29 cellular contexts compared by ENCODE assay signal in the genomic region with DNA sequence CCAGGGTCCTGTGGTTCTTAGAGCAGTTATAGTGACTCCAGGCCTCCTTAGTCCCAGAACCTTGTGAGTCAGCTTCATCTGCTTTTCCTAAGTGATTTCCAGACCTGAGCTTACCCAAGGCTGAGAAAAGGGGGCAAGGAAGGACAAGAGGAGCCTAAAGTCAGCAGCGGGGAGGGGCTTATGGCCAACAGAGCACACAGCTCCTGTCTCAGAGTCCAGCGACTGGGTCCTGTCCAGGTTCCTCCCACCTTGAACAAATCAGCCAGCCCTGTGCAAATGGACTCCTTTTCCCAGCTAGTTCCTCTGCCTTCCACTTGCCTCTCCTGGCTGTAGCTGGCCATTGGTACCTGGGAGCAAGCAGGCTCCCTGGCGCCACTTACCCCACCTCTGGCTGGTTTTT.
"Had no signal": no experiment of that assay in that cellular context is flagged by ENCODE, and none has a peak within 500 bp of the region (broad histone marks: within the 10 kb centered on the region; RNA-seq: fewer than 3 reads in every experiment).

No MANE protein-coding gene starts in this region.

- FAIRE-seq: bronchial epithelial cell had no signal

- H3K27me3 ChIP-seq: ascending aorta, brain microvascular endothelial cell, dorsolateral prefrontal cortex, esophagus muscularis mucosa, foreskin keratinocyte, gastrocnemius medialis, heart left ventricle had no signal

- H3K4me1 Mint-ChIP-seq: activated CD4-positive, alpha-beta T cell treated with anti-CD3 and anti-CD28 coated beads, Interleukin-2, amount 10 ng/mL, durations not matched to agents 7 days and 5 days; activated naive CD8-positive, alpha-beta T cell treated with anti-CD3 and anti-CD28 coated beads, Interleukin-2, amount 10 ng/mL, durations not matched to agents 7 days and 5 days had no signal

- H3K4me3 ChIP-seq: ascending aorta, coronary artery, dorsolateral prefrontal cortex, esophagus muscularis mucosa, gastrocnemius medialis, heart left ventricle had no signal

- H3K36me3 Mint-ChIP-seq: activated naive CD4-positive, alpha-beta T cell treated with anti-CD3 and anti-CD28 coated beads, Interleukin-2, amount 50 U/mL, for 72 hours; activated naive CD8-positive, alpha-beta T cell treated with anti-CD3 and anti-CD28 coated beads, Interleukin-2, amount 10 ng/mL, durations not matched to agents 7 days and 5 days; WTC11 had no signal

- H3K4me1 ChIP-seq: foreskin keratinocyte, gastrocnemius medialis had no signal

- H3K4me3 Mint-ChIP-seq: activated CD4-positive, alpha-beta memory T cell treated with anti-CD3 and anti-CD28 coated beads, Interleukin-2, amount 10 ng/mL, durations not matched to agents 7 days and 5 days; activated CD4-positive, alpha-beta T cell treated with anti-CD3 and anti-CD28 coated beads, Interleukin-2, amount 10 ng/mL, durations not matched to agents 7 days and 5 days; activated naive CD4-positive, alpha-beta T cell treated with anti-CD3 and anti-CD28 coated beads for 36 hours; activated naive CD8-positive, alpha-beta T cell treated with anti-CD3 and anti-CD28 coated beads, Interleukin-2, amount 10 ng/mL, durations not matched to agents 7 days and 5 days; activated T-cell treated with anti-CD3 and anti-CD28 coated beads, Interleukin-2, amount 50 U/mL, for 24 hours; activated T-cell treated with anti-CD3 and anti-CD28 coated beads, Interleukin-2, amount 50 U/mL, for 72 hours; central memory CD8-positive, alpha-beta T cell; dendritic cell treated with granulocyte-macrophage colony-stimulating factor and Interleukin-4, amounts not matched to agents 40 ng/mL and 50 ng/mL, for 4 days; endodermal cell; WTC11 had no signal

- H3K36me3 ChIP-seq: ascending aorta, brain microvascular endothelial cell, gastrocnemius medialis had no signal

- H3K27me3 Mint-ChIP-seq: activated T-cell treated with anti-CD3 and anti-CD28 coated beads, Interleukin-2, amount 50 U/mL, for 24 hours; dendritic cell treated with granulocyte-macrophage colony-stimulating factor and Interleukin-4, amounts not matched to agents 40 ng/mL and 50 ng/mL, for 4 days had no signal

- H3K27ac ChIP-seq: ascending aorta, brain microvascular endothelial cell, coronary artery, esophagus muscularis mucosa, foreskin keratinocyte, gastrocnemius medialis, heart left ventricle had no signal

- ATAC-seq: activated naive CD4-positive, alpha-beta T cell treated with anti-CD3 and anti-CD28 coated beads, Interleukin-2, amount 50 U/mL, for 72 hours; activated T-cell treated with anti-CD3 and anti-CD28 coated beads, Interleukin-2, amount 50 U/mL, for 72 hours; foreskin keratinocyte; gastrocnemius medialis; heart left ventricle; WTC11 had no signal

- DNase-seq: activated CD4-positive, alpha-beta memory T cell treated with anti-CD3 and anti-CD28 coated beads, Interleukin-2, amount 10 ng/mL, durations not matched to agents 7 days and 5 days; activated CD4-positive, alpha-beta T cell treated with anti-CD3 and anti-CD28 coated beads for 1 hour; activated CD4-positive, alpha-beta T cell treated with anti-CD3 and anti-CD28 coated beads for 4 hours; activated CD4-positive, alpha-beta T cell treated with anti-CD3 and anti-CD28 coated beads, Interleukin-2, amount 10 ng/mL, durations not matched to agents 7 days and 5 days; activated CD4-positive, alpha-beta T cell treated with anti-CD3 and anti-CD28 coated beads, Interleukin-2, amount 50 U/mL, for 4 hours; activated CD8-positive, alpha-beta memory T cell treated with anti-CD3 and anti-CD28 coated beads, Interleukin-2, amount 50 U/mL, for 48 hours; activated naive CD4-positive, alpha-beta T cell treated with anti-CD3 and anti-CD28 coated beads for 36 hours; activated naive CD8-positive, alpha-beta T cell treated with anti-CD3 and anti-CD28 coated beads, Interleukin-2, amount 10 ng/mL, durations not matched to agents 7 days and 5 days; activated T-cell treated with anti-CD3 and anti-CD28 coated beads for 4 hours; activated T-cell treated with anti-CD3 and anti-CD28 coated beads, Interleukin-2, amount 50 U/mL, for 24 hours; activated T-cell treated with anti-CD3 and anti-CD28 coated beads, Interleukin-2, amount 50 U/mL, for 72 hours; brain microvascular endothelial cell; effector memory CD4-positive, alpha-beta T cell; endodermal cell; erythroblast; foreskin keratinocyte; gastrocnemius medialis; glutamatergic neuron; heart left ventricle; T-helper 2 cell had no signal

- H3K9me3 ChIP-seq: ascending aorta, esophagus muscularis mucosa, gastrocnemius medialis, heart left ventricle had no signal

- H3K27ac Mint-ChIP-seq: activated CD4-positive, alpha-beta memory T cell treated with anti-CD3 and anti-CD28 coated beads, Interleukin-2, amount 10 ng/mL, durations not matched to agents 7 days and 5 days; activated CD4-positive, alpha-beta T cell treated with anti-CD3 and anti-CD28 coated beads, Interleukin-2, amount 10 ng/mL, durations not matched to agents 7 days and 5 days; activated naive CD4-positive, alpha-beta T cell treated with anti-CD3 and anti-CD28 coated beads for 36 hours; activated naive CD4-positive, alpha-beta T cell treated with anti-CD3 and anti-CD28 coated beads, Interleukin-2, amount 50 U/mL, for 72 hours; activated naive CD8-positive, alpha-beta T cell treated with anti-CD3 and anti-CD28 coated beads, Interleukin-2, amount 10 ng/mL, durations not matched to agents 7 days and 5 days; activated T-cell treated with anti-CD3 and anti-CD28 coated beads, Interleukin-2, amount 50 U/mL, for 24 hours; activated T-cell treated with anti-CD3 and anti-CD28 coated beads, Interleukin-2, amount 50 U/mL, for 72 hours; dendritic cell treated with granulocyte-macrophage colony-stimulating factor and Interleukin-4, amounts not matched to agents 40 ng/mL and 50 ng/mL, for 4 days; endodermal cell; WTC11 had no signal

- H3K9me3 Mint-ChIP-seq: activated CD4-positive, alpha-beta memory T cell treated with anti-CD3 and anti-CD28 coated beads, Interleukin-2, amount 10 ng/mL, durations not matched to agents 7 days and 5 days; activated CD4-positive, alpha-beta T cell treated with anti-CD3 and anti-CD28 coated beads, Interleukin-2, amount 10 ng/mL, durations not matched to agents 7 days and 5 days; activated naive CD4-positive, alpha-beta T cell treated with anti-CD3 and anti-CD28 coated beads for 36 hours; activated naive CD4-positive, alpha-beta T cell treated with anti-CD3 and anti-CD28 coated beads, Interleukin-2, amount 50 U/mL, for 72 hours; activated naive CD8-positive, alpha-beta T cell treated with anti-CD3 and anti-CD28 coated beads, Interleukin-2, amount 10 ng/mL, durations not matched to agents 7 days and 5 days; activated T-cell treated with anti-CD3 and anti-CD28 coated beads, Interleukin-2, amount 50 U/mL, for 24 hours; activated T-cell treated with anti-CD3 and anti-CD28 coated beads, Interleukin-2, amount 50 U/mL, for 72 hours; central memory CD8-positive, alpha-beta T cell; dendritic cell treated with granulocyte-macrophage colony-stimulating factor and Interleukin-4, amounts not matched to agents 40 ng/mL and 50 ng/mL, for 4 days; endodermal cell; WTC11 had no signal
